ENCODE assay signal across 13 cellular contexts in the genomic region with DNA sequence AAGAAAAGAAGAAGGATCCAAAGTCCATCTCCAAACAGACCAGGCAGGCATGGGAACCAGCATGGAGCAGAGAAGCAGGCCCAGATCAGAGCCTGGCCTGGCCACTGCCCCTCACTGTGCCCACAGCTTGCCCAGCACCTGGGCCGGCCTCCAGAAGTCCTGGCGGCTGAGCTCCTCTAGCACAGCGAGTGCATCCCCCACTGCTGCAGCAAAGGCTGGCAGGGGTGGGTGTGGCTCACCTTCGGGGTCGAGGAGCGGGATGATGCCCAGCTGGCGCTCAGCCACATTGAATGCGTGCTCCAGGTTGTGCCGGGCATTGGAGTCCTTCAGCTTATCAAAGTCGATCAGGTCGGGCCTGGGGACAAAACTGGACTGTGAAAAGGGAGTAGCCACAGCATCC.
DNase-seq lines count a peak whose midpoint lies in the region; ATAC-seq and TF ChIP-seq lines count a peak whose summit lies in the region.
"Had no signal": no experiment of that assay in that cellular context is flagged by ENCODE, and none has a peak within 500 bp of the region (broad histone marks: within the 10 kb centered on the region; RNA-seq: fewer than 3 reads in every experiment).

No MANE protein-coding gene starts in this region.

- H3K36me3 Mint-ChIP-seq in T-helper 2 cell treated with Interferon-gamma antibody and Interleukin-4, amounts not matched to agents 5 μg/mL and 100 μg/mL, for 36 hours (ENCODE audit: low read depth), result no peaks in the 10 kb centered on the region
- H3K36me3 Mint-ChIP-seq: CD4-positive, CD25-positive, alpha-beta regulatory T cell had no signal

- H3K4me3 ChIP-seq in mucosa of descending colon, result no peak overlapping the region
- no peak overlapping the region for H3K4me3 ChIP-seq in psoas muscle
- H3K4me3 ChIP-seq: BLaER1, GM12878, GM23338 had no signal

- intact Hi-C loops in mucosa of descending colon (cut with DNase I, micrococcal nuclease) (no loop called here), psoas muscle (cut with DNase I) (loop anchor here in 1 of 2 donors (5.0 kb wide), 1 partner anchor 91 kb away; no protein-coding TSS in a partner anchor)

- TF ChIP-seq CTCF in mucosa of descending colon (IDR thresholded peaks at IDR 0.05), result no peak
- no peak for TF ChIP-seq CTCF in psoas muscle (IDR thresholded peaks at IDR 0.05)

- ATAC-seq in mucosa of descending colon (peak; percentile 12), psoas muscle (peak in 3 of 4 donors; percentile 3 to 9 (median 7)), GM19455 (IDR thresholded peaks at IDR 0.05; ENCODE audit: unreplicated experiment) (no peak)

- H3K27me3 Mint-ChIP-seq in T-helper 2 cell treated with Interferon-gamma antibody and Interleukin-4, amounts not matched to agents 5 μg/mL and 100 μg/mL, for 36 hours (ENCODE audit: low read depth), result peaks cover 9% of the 10 kb centered on the region

- 49 to 70% (median 58%) methylated on average over 11 of the region's 11 CpGs for WGBS in psoas muscle, 3 donors

- no peak for DNase-seq in T-helper 2 cell treated with Interferon-gamma antibody and Interleukin-4, amounts not matched to agents 5 μg/mL and 100 μg/mL, for 36 hours (ENCODE audit: low spot score)
- DNase-seq in T-helper 2 cell (no peak), mucosa of descending colon (no peak), psoas muscle (no peak), GM03348 (ENCODE audit: low spot score) (no peak)
- DNase-seq in activated CD8-positive, alpha-beta memory T cell treated with anti-CD3 and anti-CD28 coated beads, Interleukin-2, amount 50 U/mL, for 48 hours, result no peak
- DNase-seq: AML-193; CD4-positive, CD25-positive, alpha-beta regulatory T cell had no signal

- H3K4me3 Mint-ChIP-seq in T-helper 2 cell treated with Interferon-gamma antibody and Interleukin-4, amounts not matched to agents 5 μg/mL and 100 μg/mL, for 36 hours, result no peak overlapping the region
- H3K4me3 Mint-ChIP-seq: CD4-positive, CD25-positive, alpha-beta regulatory T cell; GM23338; H9 had no signal

- no peaks in the 10 kb centered on the region for H3K36me3 ChIP-seq in mucosa of descending colon (ENCODE audit: low read depth)
- peaks cover 3 to 93% of the 10 kb centered on the region in 2 donors for H3K36me3 ChIP-seq in psoas muscle (ENCODE audit: insufficient read depth in 1 of 2, low read depth in 1 of 2)
- H3K36me3 ChIP-seq: BLaER1 had no signal

- H3K9me3 ChIP-seq in mucosa of descending colon (no peaks in the 10 kb centered on the region), psoas muscle (no peaks in the 10 kb centered on the region)
- H3K9me3 ChIP-seq: BLaER1 had no signal

- H3K27ac Mint-ChIP-seq in T-helper 2 cell treated with Interferon-gamma antibody and Interleukin-4, amounts not matched to agents 5 μg/mL and 100 μg/mL, for 36 hours, result peak overlapping the region; percentile 2
- H3K27ac Mint-ChIP-seq: GM23338 had no signal

- H3K4me1 ChIP-seq in mucosa of descending colon (ENCODE audit: low read depth), result no peaks in the 10 kb centered on the region
- peaks cover 5% of the 10 kb centered on the region for H3K4me1 ChIP-seq in psoas muscle
- H3K4me1 ChIP-seq: BLaER1 had no signal

- no peaks in the 10 kb centered on the region for H3K4me1 Mint-ChIP-seq in T-helper 2 cell treated with Interferon-gamma antibody and Interleukin-4, amounts not matched to agents 5 μg/mL and 100 μg/mL, for 36 hours (ENCODE audit: low read depth)
- H3K4me1 Mint-ChIP-seq: CD4-positive, CD25-positive, alpha-beta regulatory T cell had no signal

- H3K27ac ChIP-seq in psoas muscle, result peak overlapping the region; percentile 39
- H3K27ac ChIP-seq: BLaER1 had no signal

- H3K9me3 Mint-ChIP-seq in T-helper 2 cell treated with Interferon-gamma antibody and Interleukin-4, amounts not matched to agents 5 μg/mL and 100 μg/mL, for 36 hours, result no peaks in the 10 kb centered on the region
- H3K9me3 Mint-ChIP-seq: CD4-positive, CD25-positive, alpha-beta regulatory T cell; GM23338; H9 had no signal

- no peaks in the 10 kb centered on the region for H3K27me3 ChIP-seq in psoas muscle (ENCODE audit: insufficient read depth in 3 of 3, low read length in 2 of 3)
- H3K27me3 ChIP-seq: BLaER1 had no signal
